In genomic region chr2:204108301-204108700, GRCh38 we compare ENCODE assay signal across 8 cellular contexts.
DNase-seq lines count a peak whose midpoint lies in the region; ATAC-seq, FAIRE-seq and TF ChIP-seq lines count a peak whose summit lies in the region.

No MANE protein-coding gene starts in this region.

- no peaks in the 10 kb centered on the region for H3K9me3 Mint-ChIP-seq in activated naive CD8-positive, alpha-beta T cell treated with anti-CD3 and anti-CD28 coated beads, Interleukin-2, amount 50 U/mL, for 24 hours
- H3K9me3 Mint-ChIP-seq in stimulated activated naive B cell treated with anti-CD40 and anti-IgM and Interleukin-4, amounts not matched to agents 10 μg/mL and 1 μg/mL and 100 μg/mL, for 72 hours, result no peaks in the 10 kb centered on the region

- peaks cover 2% of the 10 kb centered on the region for H3K27me3 Mint-ChIP-seq in activated naive CD8-positive, alpha-beta T cell treated with anti-CD3 and anti-CD28 coated beads, Interleukin-2, amount 50 U/mL, for 24 hours
- peaks cover 26 to 28% of the 10 kb centered on the region in 2 donors for H3K27me3 Mint-ChIP-seq in stimulated activated naive B cell treated with anti-CD40 and anti-IgM and Interleukin-4, amounts not matched to agents 10 μg/mL and 1 μg/mL and 100 μg/mL, for 72 hours

- H3K9me3 ChIP-seq in OCI-LY3 (ENCODE audit: insufficient read depth, low read length) (no peaks in the 10 kb centered on the region), kidney (ENCODE audit: control insufficient read depth in 1 of 2, low read length in 2 of 2) (no peaks in the 10 kb centered on the region)

- peak overlapping the region; percentile 73 for H3K4me3 Mint-ChIP-seq in activated naive CD8-positive, alpha-beta T cell treated with anti-CD3 and anti-CD28 coated beads, Interleukin-2, amount 50 U/mL, for 24 hours
- H3K4me3 Mint-ChIP-seq in stimulated activated naive B cell treated with anti-CD40 and anti-IgM and Interleukin-4, amounts not matched to agents 10 μg/mL and 1 μg/mL and 100 μg/mL, for 72 hours, result no peak overlapping the region

- H3K27me3 ChIP-seq in OCI-LY3 (ENCODE audit: low read depth, low read length), result no peaks in the 10 kb centered on the region

- peaks cover 51% of the 10 kb centered on the region for H3K4me1 ChIP-seq in OCI-LY3 (ENCODE audit: low read length)
- H3K4me1 ChIP-seq in kidney (ENCODE audit: control insufficient read depth in 1 of 2, insufficient read depth in 1 of 2, low read depth in 1 of 2, low read length in 2 of 2), result peaks cover 0 to 6% of the 10 kb centered on the region in 2 donors

- H3K27ac ChIP-seq in OCI-LY3 (ENCODE audit: low read length) (peak overlapping the region; percentile 79), kidney (ENCODE audit: low read depth in 2 of 2, low read length in 2 of 2) (no peak overlapping the region)

- intact Hi-C loops in kidney (cut with DNase I), result no loop called here

- no peaks in the 10 kb centered on the region for H3K79me2 ChIP-seq in OCI-LY3 (ENCODE audit: low read length)

- DNase-seq in ELF-1 (ENCODE audit: low read depth, low spot score), result peak; percentile 56
- peak; percentile 53 for DNase-seq in activated naive CD8-positive, alpha-beta T cell treated with anti-CD3 and anti-CD28 coated beads, Interleukin-2, amount 50 U/mL, for 24 hours
- no peak for DNase-seq in kidney
- no peak for DNase-seq in stimulated activated naive B cell treated with anti-CD40 and anti-IgM and Interleukin-4, amounts not matched to agents 10 μg/mL and 1 μg/mL and 100 μg/mL, for 72 hours

- H3K4me3 ChIP-seq in OCI-LY3 (ENCODE audit: low read length), result peak overlapping the region; percentile 75
- H3K4me3 ChIP-seq in kidney (ENCODE audit: low read length in 2 of 2), result no peak overlapping the region

- FAIRE-seq in kidney (lab: Jason Lieb, UNC), result no peak

- H3K36me3 ChIP-seq in OCI-LY3 (replicated peaks; ENCODE audit: low read depth, low read length) (no peaks in the 10 kb centered on the region), kidney (ENCODE audit: control insufficient read depth in 1 of 2, insufficient read depth in 2 of 2, low read length in 2 of 2) (no peaks in the 10 kb centered on the region)

- ATAC-seq in HG02852 (IDR thresholded peaks at IDR 0.05; ENCODE audit: unreplicated experiment), result peak; percentile 50
- peak; percentile 17 for ATAC-seq in activated naive CD8-positive, alpha-beta T cell treated with anti-CD3 and anti-CD28 coated beads, Interleukin-2, amount 50 U/mL, for 24 hours
- ATAC-seq in stimulated activated naive B cell treated with anti-CD40 and anti-IgM and Interleukin-4, amounts not matched to agents 10 μg/mL and 1 μg/mL and 100 μg/mL, for 72 hours (replicated peaks), result peak; percentile 67 to 71
- no peak for ATAC-seq in HG03520 (IDR thresholded peaks at IDR 0.05; ENCODE audit: unreplicated experiment)
- ATAC-seq in HG03025 (IDR thresholded peaks at IDR 0.05; ENCODE audit: low FRiP score, unreplicated experiment), result no peak

- no peaks in the 10 kb centered on the region for H4K20me1 ChIP-seq in OCI-LY3 (ENCODE audit: insufficient read depth, low read length)

- no peaks in the 10 kb centered on the region for H3K36me3 Mint-ChIP-seq in activated naive CD8-positive, alpha-beta T cell treated with anti-CD3 and anti-CD28 coated beads, Interleukin-2, amount 50 U/mL, for 24 hours (ENCODE audit: low read depth)
- no peaks in the 10 kb centered on the region for H3K36me3 Mint-ChIP-seq in stimulated activated naive B cell treated with anti-CD40 and anti-IgM and Interleukin-4, amounts not matched to agents 10 μg/mL and 1 μg/mL and 100 μg/mL, for 72 hours

- peak overlapping the region; percentile 85 for H3K27ac Mint-ChIP-seq in activated naive CD8-positive, alpha-beta T cell treated with anti-CD3 and anti-CD28 coated beads, Interleukin-2, amount 50 U/mL, for 24 hours
- H3K27ac Mint-ChIP-seq in stimulated activated naive B cell treated with anti-CD40 and anti-IgM and Interleukin-4, amounts not matched to agents 10 μg/mL and 1 μg/mL and 100 μg/mL, for 72 hours, result no peak overlapping the region

- H3K4me2 ChIP-seq in OCI-LY3 (ENCODE audit: low read length), result peak overlapping the region; percentile 99

- peak; percentile 41; the same call in 1 of the 2 replicates for TF ChIP-seq CTCF in OCI-LY3 (IDR thresholded peaks at IDR 0.05; ENCODE audit: low read depth, low read length)
- TF ChIP-seq CTCF in kidney (IDR thresholded peaks at IDR 0.05; ENCODE audit: borderline replicate concordance, extremely low read depth, insufficient read depth), result peak; percentile 54

- H2AFZ ChIP-seq in OCI-LY3 (ENCODE audit: low read depth, low read length), result peak overlapping the region; percentile 95

- H3K9ac ChIP-seq in OCI-LY3 (ENCODE audit: low read length) (peak overlapping the region; percentile 79), kidney (ENCODE audit: low read length in 2 of 2) (no peak overlapping the region)

- H3K4me1 Mint-ChIP-seq in activated naive CD8-positive, alpha-beta T cell treated with anti-CD3 and anti-CD28 coated beads, Interleukin-2, amount 50 U/mL, for 24 hours, result peaks cover 81% of the 10 kb centered on the region
- H3K4me1 Mint-ChIP-seq in stimulated activated naive B cell treated with anti-CD40 and anti-IgM and Interleukin-4, amounts not matched to agents 10 μg/mL and 1 μg/mL and 100 μg/mL, for 72 hours, result peaks cover 17 to 29% of the 10 kb centered on the region in 2 donors

Comparison
In these comparisons a context has a peak if more than half of its experiments do, and no peak if none do; other contexts are left out.
1. DNase-seq: peak in ELF-1 (single experiment) and activated naive CD8-positive, alpha-beta T cell treated with anti-CD3 and anti-CD28 coated beads, Interleukin-2, amount 50 U/mL, for 24 hours (single experiment); none in kidney (single experiment) and stimulated activated naive B cell treated with anti-CD40 and anti-IgM and Interleukin-4, amounts not matched to agents 10 μg/mL and 1 μg/mL and 100 μg/mL, for 72 hours (single experiment).
2. ATAC-seq: peak in HG02852 (single experiment), activated naive CD8-positive, alpha-beta T cell treated with anti-CD3 and anti-CD28 coated beads, Interleukin-2, amount 50 U/mL, for 24 hours (single experiment) and stimulated activated naive B cell treated with anti-CD40 and anti-IgM and Interleukin-4, amounts not matched to agents 10 μg/mL and 1 μg/mL and 100 μg/mL, for 72 hours (2 of 2); none in HG03520 (single experiment) and HG03025 (single experiment).